13 cellular contexts compared by ENCODE assay signal in genomic region chr1:3366181-3367051, GRCh38.
DNase-seq lines count a peak whose midpoint lies in the region; ATAC-seq, FAIRE-seq and TF ChIP-seq lines count a peak whose summit lies in the region.
"Had no signal": no experiment of that assay in that cellular context is flagged by ENCODE, and none has a peak within 500 bp of the region (broad histone marks: within the 10 kb centered on the region; RNA-seq: fewer than 3 reads in every experiment).

No MANE protein-coding gene starts in this region.

- peak overlapping the region; percentile 83 for H3K27ac Mint-ChIP-seq in neural progenitor cell
- no peak overlapping the region for H3K27ac Mint-ChIP-seq in activated CD8-positive, alpha-beta T cell treated with anti-CD3 and anti-CD28 coated beads for 36 hours
- H3K27ac Mint-ChIP-seq in activated T-helper 17 cell treated with anti-CD3 and anti-CD28 coated beads, Interleukin-2, amount 50 U/mL, for 72 hours = no peak overlapping the region
- H3K27ac Mint-ChIP-seq: activated naive CD8-positive, alpha-beta T cell treated with anti-CD3 and anti-CD28 coated beads for 36 hours; stimulated activated memory B cell treated with anti-CD40 and anti-IgM and Interleukin-4, amounts not matched to agents 10 μg/mL and 1 μg/mL and 100 μg/mL, for 72 hours had no signal

- H3K9me1 ChIP-seq in K562 (ENCODE audit: control insufficient read depth, insufficient read depth, low read length) = no peaks in the 10 kb centered on the region

- H3K79me2 ChIP-seq in K562 (ENCODE audit: control insufficient read depth, insufficient read depth, low read length) (no peaks in the 10 kb centered on the region), neural progenitor cell (ENCODE audit: low read depth) (no peaks in the 10 kb centered on the region)

- H4K20me1 ChIP-seq in K562 (replicated peaks; ENCODE audit: control insufficient read depth, insufficient read depth, low read length) = peaks cover 11% of the 10 kb centered on the region
- H4K20me1 ChIP-seq in neural progenitor cell (ENCODE audit: low read depth) = no peaks in the 10 kb centered on the region

- no peak for TF ChIP-seq EP300 in K562 (IDR thresholded peaks at IDR 0.05; ENCODE audit: low read length)

- in situ Hi-C loops in K562 (cut with MboI) = no loop called here

- H3K4me1 Mint-ChIP-seq in neural progenitor cell = peaks cover 72% of the 10 kb centered on the region
- no peaks in the 10 kb centered on the region for H3K4me1 Mint-ChIP-seq in activated CD8-positive, alpha-beta T cell treated with anti-CD3 and anti-CD28 coated beads for 36 hours (ENCODE audit: low read depth)
- peaks cover 4% of the 10 kb centered on the region for H3K4me1 Mint-ChIP-seq in activated T-helper 17 cell treated with anti-CD3 and anti-CD28 coated beads, Interleukin-2, amount 50 U/mL, for 72 hours
- H3K4me1 Mint-ChIP-seq: activated naive CD8-positive, alpha-beta T cell treated with anti-CD3 and anti-CD28 coated beads for 36 hours; stimulated activated memory B cell treated with anti-CD40 and anti-IgM and Interleukin-4, amounts not matched to agents 10 μg/mL and 1 μg/mL and 100 μg/mL, for 72 hours had no signal

- H3K4me3 ChIP-seq in K562 = no peak overlapping the region
- H3K4me3 ChIP-seq in fibroblast of the aortic adventitia (ENCODE audit: low read depth, low read length) = no peak overlapping the region
- no peak overlapping the region for H3K4me3 ChIP-seq in neural progenitor cell
- no peak overlapping the region for H3K4me3 ChIP-seq in upper lobe of right lung

- intact Hi-C loops in K562 (cut with micrococcal nuclease) = no loop called here
- intact Hi-C loops in upper lobe of right lung (cut with DNase I) = no loop called here
- intact Hi-C loops in activated CD8-positive, alpha-beta T cell treated with anti-CD3 and anti-CD28 coated beads for 36 hours (cut with micrococcal nuclease) = no loop called here

- H3K4me3 Mint-ChIP-seq in neural progenitor cell = peak overlapping the region; percentile 25
- no peak overlapping the region for H3K4me3 Mint-ChIP-seq in activated CD8-positive, alpha-beta T cell treated with anti-CD3 and anti-CD28 coated beads for 36 hours
- H3K4me3 Mint-ChIP-seq in activated T-helper 17 cell treated with anti-CD3 and anti-CD28 coated beads, Interleukin-2, amount 50 U/mL, for 72 hours = no peak overlapping the region
- H3K4me3 Mint-ChIP-seq: activated naive CD8-positive, alpha-beta T cell treated with anti-CD3 and anti-CD28 coated beads for 36 hours; stimulated activated memory B cell treated with anti-CD40 and anti-IgM and Interleukin-4, amounts not matched to agents 10 μg/mL and 1 μg/mL and 100 μg/mL, for 72 hours had no signal

- H3K27me3 ChIP-seq in K562 (ENCODE audit: control insufficient read depth in 2 of 2, insufficient read depth in 2 of 2, low read length in 2 of 2) (peaks cover 54 to 73% of the 10 kb centered on the region in 2 experiments), neural progenitor cell (no peaks in the 10 kb centered on the region), upper lobe of right lung (no peaks in the 10 kb centered on the region)

- FAIRE-seq in K562 (lab: Jason Lieb, UNC) = no peak

- TF ChIP-seq POLR2A in K562 (conservative IDR thresholded peaks at IDR 0.05) = no peak

- 10% methylated on average over 37 of the region's 37 CpGs for WGBS in K562 (ENCODE audit: insufficient coverage, low coverage, missing lambda C conversion rate)

- H3K4me2 ChIP-seq in K562 (ENCODE audit: insufficient read depth, low read length) (no peak overlapping the region), neural progenitor cell (no peak overlapping the region)

- H2AFZ ChIP-seq in K562 (ENCODE audit: low read depth, low read length) = no peak overlapping the region
- no peak overlapping the region for H2AFZ ChIP-seq in neural progenitor cell (replicated peaks)

- H3K9me3 Mint-ChIP-seq in neural progenitor cell = peaks cover 3% of the 10 kb centered on the region
- H3K9me3 Mint-ChIP-seq in activated CD8-positive, alpha-beta T cell treated with anti-CD3 and anti-CD28 coated beads for 36 hours = no peaks in the 10 kb centered on the region
- no peaks in the 10 kb centered on the region for H3K9me3 Mint-ChIP-seq in activated T-helper 17 cell treated with anti-CD3 and anti-CD28 coated beads, Interleukin-2, amount 50 U/mL, for 72 hours
- H3K9me3 Mint-ChIP-seq: activated naive CD8-positive, alpha-beta T cell treated with anti-CD3 and anti-CD28 coated beads for 36 hours; nephron had no signal

- H3K9me3 ChIP-seq in K562 (replicated peaks; ENCODE audit: control insufficient read depth, insufficient read depth, low read depth, low read length) = no peaks in the 10 kb centered on the region
- no peaks in the 10 kb centered on the region for H3K9me3 ChIP-seq in neural progenitor cell (ENCODE audit: low read depth)
- H3K9me3 ChIP-seq in upper lobe of right lung = no peaks in the 10 kb centered on the region

- POLR2A ChIA-PET in K562 (lab: Yijun Ruan, JAX) = no interaction called here
- POLR2A ChIA-PET in activated CD8-positive, alpha-beta T cell treated with anti-CD3 and anti-CD28 coated beads for 36 hours (lab: Charles Lee) = no interaction called here

- H3K9ac ChIP-seq in K562 (ENCODE audit: insufficient read depth in 1 of 2, low read depth in 2 of 2, low read length in 2 of 2) = no peak overlapping the region
- no peak overlapping the region for H3K9ac ChIP-seq in neural progenitor cell

- H3K27ac ChIP-seq in K562 (ENCODE audit: extremely low read depth, low read depth, low read length) = no peak overlapping the region
- no peak overlapping the region for H3K27ac ChIP-seq in neural progenitor cell
- no peak overlapping the region for H3K27ac ChIP-seq in upper lobe of right lung
- H3K27ac ChIP-seq: epithelial cell of prostate had no signal

- no peak for TF ChIP-seq RAD21 in K562 (CRISPR knock-in tag; conservative IDR thresholded peaks at IDR 0.05 in 1 of 2, IDR thresholded peaks at IDR 0.05 in 1 of 2)

- BruUV-seq in K562 (replicated peaks; lab: Mats Ljungman, UMichigan) = no TSS peak

- H3F3A ChIP-seq in neural progenitor cell (ENCODE audit: low read depth) = no peaks in the 10 kb centered on the region

- H3K36me3 ChIP-seq in K562 (ENCODE audit: control insufficient read depth, insufficient read depth, low read length) (no peaks in the 10 kb centered on the region), neural progenitor cell (no peaks in the 10 kb centered on the region), upper lobe of right lung (no peaks in the 10 kb centered on the region)

- no peak for TF ChIP-seq CTCF in K562 (IDR thresholded peaks at IDR 0.05 in 2 of 3, conservative IDR thresholded peaks at IDR 0.05 in 1 of 3; ENCODE audit: insufficient read depth in 2 of 3, low read depth in 1 of 3, low read length in 3 of 3)
- TF ChIP-seq CTCF in fibroblast of the aortic adventitia (IDR thresholded peaks at IDR 0.05; ENCODE audit: insufficient read depth, low read length) = no peak
- no peak for TF ChIP-seq CTCF in neural progenitor cell (IDR thresholded peaks at IDR 0.05)
- no peak for TF ChIP-seq CTCF in upper lobe of right lung (IDR thresholded peaks at IDR 0.05)
- no peak for TF ChIP-seq CTCF in activated CD8-positive, alpha-beta T cell treated with anti-CD3 and anti-CD28 coated beads for 36 hours (IDR thresholded peaks at IDR 0.05)

- ATAC-seq in K562 (no peak), upper lobe of right lung (peak; percentile 5)
- ATAC-seq in activated CD8-positive, alpha-beta T cell treated with anti-CD3 and anti-CD28 coated beads for 36 hours = no peak
- no peak for ATAC-seq in activated T-helper 17 cell treated with anti-CD3 and anti-CD28 coated beads, Interleukin-2, amount 50 U/mL, for 72 hours (replicated peaks)
- ATAC-seq: stimulated activated memory B cell treated with anti-CD40 and anti-IgM and Interleukin-4, amounts not matched to agents 10 μg/mL and 1 μg/mL and 100 μg/mL, for 72 hours had no signal

- H3K27me3 Mint-ChIP-seq in neural progenitor cell (ENCODE audit: insufficient read depth, low read depth) = peaks cover 20% of the 10 kb centered on the region
- peaks cover 4% of the 10 kb centered on the region for H3K27me3 Mint-ChIP-seq in activated CD8-positive, alpha-beta T cell treated with anti-CD3 and anti-CD28 coated beads for 36 hours
- H3K27me3 Mint-ChIP-seq in activated T-helper 17 cell treated with anti-CD3 and anti-CD28 coated beads, Interleukin-2, amount 50 U/mL, for 72 hours = peaks cover 13% of the 10 kb centered on the region

- DNase-seq in K562 (ENCODE audit: extremely low read depth in 1 of 4, low spot score in 3 of 4) (no peak), fibroblast of the aortic adventitia (ENCODE audit: low read depth) (peak; percentile 53), neural progenitor cell (ENCODE audit: low spot score) (no peak), upper lobe of right lung (no peak), AG08395 (ENCODE audit: low spot score) (no peak)
- no peak for DNase-seq in activated CD8-positive, alpha-beta T cell treated with anti-CD3 and anti-CD28 coated beads for 36 hours
- DNase-seq: activated naive CD8-positive, alpha-beta T cell treated with anti-CD3 and anti-CD28 coated beads for 36 hours; islet precursor cell; NCI-H526 treated with DMSO at 0.1 percent for 48 hours had no signal

- CTCF ChIA-PET in K562 (lab: Yijun Ruan, JAX; ENCODE audit: low intra/inter-chr PET ratio) = no interaction called here
- CTCF ChIA-PET in activated CD8-positive, alpha-beta T cell treated with anti-CD3 and anti-CD28 coated beads for 36 hours (lab: Charles Lee) = no interaction called here

- peaks cover 0 to 3% of the 10 kb centered on the region in 2 experiments; a peak in 1 of 5 replicates for H3K4me1 ChIP-seq in K562 (replicated peaks in 1 of 2; ENCODE audit: control insufficient read depth in 2 of 2, insufficient read depth in 2 of 2, low read length in 2 of 2)
- H3K4me1 ChIP-seq in neural progenitor cell = peaks cover 16% of the 10 kb centered on the region
- no peaks in the 10 kb centered on the region for H3K4me1 ChIP-seq in upper lobe of right lung

- H3K36me3 Mint-ChIP-seq in neural progenitor cell = no peaks in the 10 kb centered on the region
- H3K36me3 Mint-ChIP-seq in activated CD8-positive, alpha-beta T cell treated with anti-CD3 and anti-CD28 coated beads for 36 hours (ENCODE audit: low read depth) = no peaks in the 10 kb centered on the region
- no peaks in the 10 kb centered on the region for H3K36me3 Mint-ChIP-seq in activated T-helper 17 cell treated with anti-CD3 and anti-CD28 coated beads, Interleukin-2, amount 50 U/mL, for 72 hours (ENCODE audit: low read depth)
- H3K36me3 Mint-ChIP-seq: activated naive CD8-positive, alpha-beta T cell treated with anti-CD3 and anti-CD28 coated beads for 36 hours; stimulated activated memory B cell treated with anti-CD40 and anti-IgM and Interleukin-4, amounts not matched to agents 10 μg/mL and 1 μg/mL and 100 μg/mL, for 72 hours had no signal

TF ChIP-seq in K562, 482 proteins besides CTCF, POLR2A, EP300 and RAD21 (continues in another document):
- no peak for TF ChIP-seq LEF1 (IDR thresholded peaks at IDR 0.05)
- peak; percentile 17; the same call in 1 of the 2 replicates for TF ChIP-seq CEBPB (tag; IDR thresholded peaks at IDR 0.05)
